In genomic region chr1:103198996-103199395, GRCh38 we compare ENCODE assay signal across 36 cellular contexts.
"Had no signal": no experiment of that assay in that cellular context is flagged by ENCODE, and none has a peak within 500 bp of the region (broad histone marks: within the 10 kb centered on the region; RNA-seq: fewer than 3 reads in every experiment).

No MANE protein-coding gene starts in this region.

- H3K36me3 Mint-ChIP-seq: activated CD8-positive, alpha-beta memory T cell treated with anti-CD3 and anti-CD28 coated beads, Interleukin-2, amount 10 ng/mL, durations not matched to agents 7 days and 5 days; activated naive CD4-positive, alpha-beta T cell treated with anti-CD3 and anti-CD28 coated beads, Interleukin-2, amount 10 ng/mL, durations not matched to agents 7 days and 5 days; activated naive CD4-positive, alpha-beta T cell treated with anti-CD3 and anti-CD28 coated beads, Interleukin-2, amount 50 U/mL, for 24 hours; activated naive CD8-positive, alpha-beta T cell; activated naive CD8-positive, alpha-beta T cell treated with anti-CD3 and anti-CD28 coated beads, Interleukin-2, amount 10 ng/mL, durations not matched to agents 7 days and 5 days; brain; WTC11 had no signal

- H3K36me3 ChIP-seq: cardiac muscle cell, WERI-Rb-1 had no signal

- H3K9me3 Mint-ChIP-seq: activated CD4-positive, alpha-beta memory T cell treated with anti-CD3 and anti-CD28 coated beads, Interleukin-2, amount 10 ng/mL, durations not matched to agents 7 days and 5 days; activated CD4-positive, alpha-beta T cell treated with anti-CD3 and anti-CD28 coated beads, Interleukin-2, amount 10 ng/mL, durations not matched to agents 7 days and 5 days; activated naive CD4-positive, alpha-beta T cell treated with anti-CD3 and anti-CD28 coated beads, Interleukin-2, amount 10 ng/mL, durations not matched to agents 7 days and 5 days; activated naive CD4-positive, alpha-beta T cell treated with anti-CD3 and anti-CD28 coated beads, Interleukin-2, amount 50 U/mL, for 24 hours; activated naive CD8-positive, alpha-beta T cell treated with anti-CD3 and anti-CD28 coated beads, Interleukin-2, amount 10 ng/mL, durations not matched to agents 7 days and 5 days; activated naive CD8-positive, alpha-beta T cell treated with anti-CD3 and anti-CD28 coated beads, Interleukin-2, amount 50 U/mL, for 24 hours; activated T-helper 2 cell treated with anti-CD3 and anti-CD28 coated beads, Interferon-gamma antibody, Interleukin-2, Interleukin-4, amounts not matched to agents 10 μg/mL and 5 μg/mL and 100 μg/mL, durations not matched to agents 14 hours and 24 hours and 36 hours; brain; T-helper 1 cell treated with Interleukin-12 subunit alpha and Interleukin-12 subunit beta and Interleukin-4 antibody, amounts not matched to agents 30 μg/mL and 1 μg/mL, for 36 hours; T-helper 2 cell treated with Interferon-gamma antibody and Interleukin-4, amounts not matched to agents 5 μg/mL and 100 μg/mL, for 36 hours; WTC11 had no signal

- H3K4me3 Mint-ChIP-seq: activated CD4-positive, alpha-beta memory T cell treated with anti-CD3 and anti-CD28 coated beads, Interleukin-2, amount 10 ng/mL, durations not matched to agents 7 days and 5 days; activated CD4-positive, alpha-beta T cell treated with anti-CD3 and anti-CD28 coated beads for 36 hours; activated CD4-positive, alpha-beta T cell treated with anti-CD3 and anti-CD28 coated beads, Interleukin-2, amount 10 ng/mL, durations not matched to agents 7 days and 5 days; activated CD8-positive, alpha-beta memory T cell treated with anti-CD3 and anti-CD28 coated beads, Interleukin-2, amount 10 ng/mL, durations not matched to agents 7 days and 5 days; activated CD8-positive, alpha-beta T cell treated with anti-CD3 and anti-CD28 coated beads, Interleukin-2, amount 10 ng/mL, durations not matched to agents 7 days and 5 days; activated naive CD4-positive, alpha-beta T cell treated with anti-CD3 and anti-CD28 coated beads, Interleukin-2, amount 10 ng/mL, durations not matched to agents 7 days and 5 days; activated naive CD4-positive, alpha-beta T cell treated with anti-CD3 and anti-CD28 coated beads, Interleukin-2, amount 50 U/mL, for 24 hours; activated naive CD8-positive, alpha-beta T cell; activated naive CD8-positive, alpha-beta T cell treated with anti-CD3 and anti-CD28 coated beads, Interleukin-2, amount 10 ng/mL, durations not matched to agents 7 days and 5 days; activated naive CD8-positive, alpha-beta T cell treated with anti-CD3 and anti-CD28 coated beads, Interleukin-2, amount 50 U/mL, for 24 hours; activated T-cell treated with anti-CD3 and anti-CD28 coated beads, Interleukin-2, amount 50 U/mL, for 24 hours; brain; central memory CD8-positive, alpha-beta T cell; T-helper 1 cell treated with Interleukin-12 subunit alpha and Interleukin-12 subunit beta and Interleukin-4 antibody, amounts not matched to agents 30 μg/mL and 1 μg/mL, for 36 hours; T-helper 2 cell treated with Interferon-gamma antibody and Interleukin-4, amounts not matched to agents 5 μg/mL and 100 μg/mL, for 36 hours; WTC11 had no signal

- FAIRE-seq: bronchial epithelial cell had no signal

- H3K27me3 Mint-ChIP-seq: activated CD4-positive, alpha-beta memory T cell treated with anti-CD3 and anti-CD28 coated beads, Interleukin-2, amount 10 ng/mL, durations not matched to agents 7 days and 5 days; activated CD4-positive, alpha-beta T cell treated with anti-CD3 and anti-CD28 coated beads for 36 hours; activated CD4-positive, alpha-beta T cell treated with anti-CD3 and anti-CD28 coated beads, Interleukin-2, amount 10 ng/mL, durations not matched to agents 7 days and 5 days; activated CD8-positive, alpha-beta memory T cell treated with anti-CD3 and anti-CD28 coated beads, Interleukin-2, amount 10 ng/mL, durations not matched to agents 7 days and 5 days; activated naive CD4-positive, alpha-beta T cell treated with anti-CD3 and anti-CD28 coated beads, Interleukin-2, amount 10 ng/mL, durations not matched to agents 7 days and 5 days; activated naive CD4-positive, alpha-beta T cell treated with anti-CD3 and anti-CD28 coated beads, Interleukin-2, amount 50 U/mL, for 24 hours; activated naive CD8-positive, alpha-beta T cell; activated naive CD8-positive, alpha-beta T cell treated with anti-CD3 and anti-CD28 coated beads, Interleukin-2, amount 10 ng/mL, durations not matched to agents 7 days and 5 days; activated naive CD8-positive, alpha-beta T cell treated with anti-CD3 and anti-CD28 coated beads, Interleukin-2, amount 50 U/mL, for 24 hours; activated T-cell treated with anti-CD3 and anti-CD28 coated beads, Interleukin-2, amount 50 U/mL, for 24 hours; brain; central memory CD8-positive, alpha-beta T cell had no signal

- H3K27me3 ChIP-seq: cardiac muscle cell had no signal

- H3K27ac Mint-ChIP-seq: activated CD4-positive, alpha-beta memory T cell treated with anti-CD3 and anti-CD28 coated beads, Interleukin-2, amount 10 ng/mL, durations not matched to agents 7 days and 5 days; activated CD4-positive, alpha-beta T cell treated with anti-CD3 and anti-CD28 coated beads for 36 hours; activated CD4-positive, alpha-beta T cell treated with anti-CD3 and anti-CD28 coated beads, Interleukin-2, amount 10 ng/mL, durations not matched to agents 7 days and 5 days; activated CD8-positive, alpha-beta memory T cell treated with anti-CD3 and anti-CD28 coated beads, Interleukin-2, amount 10 ng/mL, durations not matched to agents 7 days and 5 days; activated CD8-positive, alpha-beta T cell treated with anti-CD3 and anti-CD28 coated beads, Interleukin-2, amount 10 ng/mL, durations not matched to agents 7 days and 5 days; activated naive CD4-positive, alpha-beta T cell treated with anti-CD3 and anti-CD28 coated beads, Interleukin-2, amount 10 ng/mL, durations not matched to agents 7 days and 5 days; activated naive CD4-positive, alpha-beta T cell treated with anti-CD3 and anti-CD28 coated beads, Interleukin-2, amount 50 U/mL, for 24 hours; activated naive CD8-positive, alpha-beta T cell; activated naive CD8-positive, alpha-beta T cell treated with anti-CD3 and anti-CD28 coated beads, Interleukin-2, amount 10 ng/mL, durations not matched to agents 7 days and 5 days; activated naive CD8-positive, alpha-beta T cell treated with anti-CD3 and anti-CD28 coated beads, Interleukin-2, amount 50 U/mL, for 24 hours; activated T-cell treated with anti-CD3 and anti-CD28 coated beads, Interleukin-2, amount 50 U/mL, for 24 hours; activated T-helper 2 cell treated with anti-CD3 and anti-CD28 coated beads, Interferon-gamma antibody, Interleukin-2, Interleukin-4, amounts not matched to agents 10 μg/mL and 5 μg/mL and 100 μg/mL, durations not matched to agents 14 hours and 24 hours and 36 hours; brain; T-helper 1 cell treated with Interleukin-12 subunit alpha and Interleukin-12 subunit beta and Interleukin-4 antibody, amounts not matched to agents 30 μg/mL and 1 μg/mL, for 36 hours; T-helper 2 cell treated with Interferon-gamma antibody and Interleukin-4, amounts not matched to agents 5 μg/mL and 100 μg/mL, for 36 hours; WTC11 had no signal

- H3K4me1 Mint-ChIP-seq: activated CD4-positive, alpha-beta memory T cell treated with anti-CD3 and anti-CD28 coated beads, Interleukin-2, amount 10 ng/mL, durations not matched to agents 7 days and 5 days; activated CD4-positive, alpha-beta T cell treated with anti-CD3 and anti-CD28 coated beads for 36 hours; activated CD4-positive, alpha-beta T cell treated with anti-CD3 and anti-CD28 coated beads, Interleukin-2, amount 10 ng/mL, durations not matched to agents 7 days and 5 days; activated CD8-positive, alpha-beta memory T cell treated with anti-CD3 and anti-CD28 coated beads, Interleukin-2, amount 10 ng/mL, durations not matched to agents 7 days and 5 days; activated naive CD4-positive, alpha-beta T cell treated with anti-CD3 and anti-CD28 coated beads, Interleukin-2, amount 10 ng/mL, durations not matched to agents 7 days and 5 days; activated naive CD4-positive, alpha-beta T cell treated with anti-CD3 and anti-CD28 coated beads, Interleukin-2, amount 50 U/mL, for 24 hours; activated naive CD8-positive, alpha-beta T cell treated with anti-CD3 and anti-CD28 coated beads, Interleukin-2, amount 10 ng/mL, durations not matched to agents 7 days and 5 days; activated naive CD8-positive, alpha-beta T cell treated with anti-CD3 and anti-CD28 coated beads, Interleukin-2, amount 50 U/mL, for 24 hours; central memory CD8-positive, alpha-beta T cell; WTC11 had no signal

- H3K4me3 ChIP-seq: cardiac muscle cell had no signal

- H3K27ac ChIP-seq: cardiac muscle cell, WERI-Rb-1 had no signal

- DNase-seq: activated CD4-positive, alpha-beta memory T cell treated with anti-CD3 and anti-CD28 coated beads, Interleukin-2, amount 10 ng/mL, durations not matched to agents 7 days and 5 days; activated CD4-positive, alpha-beta T cell treated with anti-CD3 and anti-CD28 coated beads for 1 hour; activated CD4-positive, alpha-beta T cell treated with anti-CD3 and anti-CD28 coated beads for 36 hours; activated CD4-positive, alpha-beta T cell treated with anti-CD3 and anti-CD28 coated beads for 48 hours; activated CD4-positive, alpha-beta T cell treated with anti-CD3 and anti-CD28 coated beads, Interleukin-2, amount 10 ng/mL, durations not matched to agents 7 days and 5 days; activated CD4-positive, alpha-beta T cell treated with anti-CD3 and anti-CD28 coated beads, Interleukin-2, amount 50 U/mL, for 48 hours; activated CD4-positive, CD25-positive, alpha-beta regulatory T cell; activated CD8-positive, alpha-beta memory T cell treated with anti-CD3 and anti-CD28 coated beads for 24 hours; activated CD8-positive, alpha-beta memory T cell treated with anti-CD3 and anti-CD28 coated beads, Interleukin-2, amount 10 ng/mL, durations not matched to agents 7 days and 5 days; activated CD8-positive, alpha-beta memory T cell treated with anti-CD3 and anti-CD28 coated beads, Interleukin-2, amount 50 U/mL, for 48 hours; activated CD8-positive, alpha-beta T cell treated with anti-CD3 and anti-CD28 coated beads, Interleukin-2, amount 10 ng/mL, durations not matched to agents 7 days and 5 days; activated effector memory CD4-positive, alpha-beta T cell treated with Interleukin-2 at 50 U/mL for 16 hours; activated gamma-delta T cell; activated naive CD4-positive, alpha-beta T cell treated with anti-CD3 and anti-CD28 coated beads, Interleukin-2, amount 10 ng/mL, durations not matched to agents 7 days and 5 days; activated naive CD4-positive, alpha-beta T cell treated with Interleukin-2 at 50 U/mL for 16 hours; activated naive CD8-positive, alpha-beta T cell treated with anti-CD3 and anti-CD28 coated beads, Interleukin-2, amount 10 ng/mL, durations not matched to agents 7 days and 5 days; activated naive CD8-positive, alpha-beta T cell treated with anti-CD3 and anti-CD28 coated beads, Interleukin-2, amount 50 U/mL, for 24 hours; activated T-cell treated with anti-CD3 and anti-CD28 coated beads, Interleukin-2, amount 50 U/mL, for 24 hours; activated T-cell treated with anti-CD3 and anti-CD28 coated beads, Interleukin-2, amount 50 U/mL, for 48 hours; amniotic stem cell; aorta; caudate nucleus; T-helper 1 cell; T-helper 2 cell; T-helper 9 cell; WERI-Rb-1 had no signal
